Comparison of ENCODE assay signal across 1 cellular context in genomic region chr5:79611046-79611829, GRCh38.
TF ChIP-seq lines count a peak whose summit lies in the region.

No MANE protein-coding gene starts in this region.

TF ChIP-seq in GM23338, 12 proteins besides CTCF, POLR2A, EP300 and RAD21 (continued from another document):
- TF ChIP-seq ZNF462 (CRISPR knock-in tag; IDR thresholded peaks at IDR 0.05) (no peak), ZNF114 (CRISPR knock-in tag; IDR thresholded peaks at IDR 0.05) (no peak), CREB1 (CRISPR knock-in tag; IDR thresholded peaks at IDR 0.05; ENCODE audit: low read depth) (no peak), REST (IDR thresholded peaks at IDR 0.05; ENCODE audit: unreplicated experiment) (no peak), EZH2phosphoT487 (IDR thresholded peaks at IDR 0.05; ENCODE audit: unreplicated experiment) (no peak), STAT1 (IDR thresholded peaks at IDR 0.05; ENCODE audit: unreplicated experiment) (no peak), JUNB (IDR thresholded peaks at IDR 0.05; ENCODE audit: unreplicated experiment) (no peak)
- TF ChIP-seq, protein P1, sequence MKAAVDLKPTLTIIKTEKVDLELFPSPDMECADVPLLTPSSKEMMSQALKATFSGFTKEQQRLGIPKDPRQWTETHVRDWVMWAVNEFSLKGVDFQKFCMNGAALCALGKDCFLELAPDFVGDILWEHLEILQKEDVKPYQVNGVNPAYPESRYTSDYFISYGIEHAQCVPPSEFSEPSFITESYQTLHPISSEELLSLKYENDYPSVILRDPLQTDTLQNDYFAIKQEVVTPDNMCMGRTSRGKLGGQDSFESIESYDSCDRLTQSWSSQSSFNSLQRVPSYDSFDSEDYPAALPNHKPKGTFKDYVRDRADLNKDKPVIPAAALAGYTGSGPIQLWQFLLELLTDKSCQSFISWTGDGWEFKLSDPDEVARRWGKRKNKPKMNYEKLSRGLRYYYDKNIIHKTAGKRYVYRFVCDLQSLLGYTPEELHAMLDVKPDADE (IDR thresholded peaks at IDR 0.05): no peak
TF ChIP-seq in GM23338: peak in this region for 0.
